ENCODE assay signal across 1 cellular context in genomic region chr3:17777346-17777745, GRCh38.
A peak's percentile ranks its signal among the peaks of the same experiment; 100 is the strongest.
TF ChIP-seq lines count a peak whose summit lies in the region.

No MANE protein-coding gene starts in this region.

TF ChIP-seq in HepG2, 621 proteins besides CTCF, POLR2A, EP300 and RAD21:
- TF ChIP-seq NR2C2 (CRISPR knock-in tag; IDR thresholded peaks at IDR 0.05; ENCODE audit: borderline replicate concordance), result peak; percentile 38; the same call in 1 of the 2 replicates
- peak; percentile 51; the same call in 1 of the 2 replicates for TF ChIP-seq ZNF652 (CRISPR knock-in tag; IDR thresholded peaks at IDR 0.05; ENCODE audit: borderline replicate concordance, low read depth)
- 0 out of 2 replicates have a peak, but pooled peaks have one; percentile 42 for TF ChIP-seq ZNF335 (CRISPR knock-in tag; IDR thresholded peaks at IDR 0.05)
- peak; percentile 25; the same call in 1 of the 2 replicates for TF ChIP-seq GATAD2A (CRISPR knock-in tag; IDR thresholded peaks at IDR 0.05)
- TF ChIP-seq ZNF644 (CRISPR knock-in tag; IDR thresholded peaks at IDR 0.05; ENCODE audit: low read depth), result 0 out of 2 replicates have a peak, but pooled peaks have one; percentile 22
- peak in 1 of 2 experiments; percentile 44; a peak in 1 of 4 replicates for TF ChIP-seq ATF4 (CRISPR knock-in tag; IDR thresholded peaks at IDR 0.05)
- 0 out of 2 replicates have a peak, but pooled peaks have one; percentile 31 for TF ChIP-seq ZKSCAN1 (IDR thresholded peaks at IDR 0.05; ENCODE audit: low read length)
- peak; percentile 12; the same call in 1 of the 2 replicates for TF ChIP-seq CEBPG (CRISPR knock-in tag; IDR thresholded peaks at IDR 0.05)
